Comparison of ENCODE assay signal across 10 cellular contexts in the genomic region with DNA sequence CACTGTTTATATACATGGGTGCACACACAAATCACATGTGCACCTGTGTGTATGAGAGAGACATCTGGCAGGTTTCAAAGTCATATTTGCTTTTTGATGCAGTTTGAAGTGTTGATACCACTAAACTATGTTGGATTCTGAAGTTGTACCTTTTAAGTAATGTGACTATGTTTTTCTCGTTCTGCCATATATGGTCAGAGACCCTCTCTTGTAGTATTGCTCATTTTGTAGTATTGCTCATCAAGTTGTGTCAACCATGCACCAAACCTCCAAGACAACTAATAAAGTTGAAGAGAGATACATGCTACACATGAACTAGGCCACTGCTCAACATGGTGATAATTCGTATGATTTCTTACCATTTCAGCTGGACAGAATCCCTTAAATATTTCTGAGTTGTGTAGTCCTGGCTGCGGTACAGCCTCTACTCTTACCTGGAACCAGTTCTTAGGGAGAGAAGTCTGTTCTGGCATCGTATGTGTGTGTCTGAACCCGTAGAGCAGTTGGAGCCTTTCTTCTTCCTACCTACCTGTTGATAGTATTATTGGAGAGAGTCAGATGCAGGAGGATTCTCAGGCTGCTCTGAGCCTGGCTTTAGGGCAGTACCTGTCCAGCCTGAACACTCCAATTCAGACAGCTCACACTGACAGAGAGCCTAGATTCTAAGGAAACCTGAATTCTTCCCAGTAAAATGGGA.
DNase-seq lines count a peak whose midpoint lies in the region; ATAC-seq, FAIRE-seq and TF ChIP-seq lines count a peak whose summit lies in the region.
"Had no signal": no experiment of that assay in that cellular context is flagged by ENCODE, and none has a peak within 500 bp of the region (broad histone marks: within the 10 kb centered on the region; RNA-seq: fewer than 3 reads in every experiment).

No MANE protein-coding gene starts in this region.

- peak overlapping the region; percentile 35 for H3K4me3 Mint-ChIP-seq in natural killer cell
- H3K4me3 Mint-ChIP-seq in natural killer cell treated with Interleukin-12 subunit alpha and Interleukin-12 subunit beta and Interleukin-15 and Interleukin-18, amount 100 ng/mL, for 72 hours = no peak overlapping the region
- peak overlapping the region; percentile 96 for H3K4me3 Mint-ChIP-seq in MCF 10A (ENCODE audit: unreplicated experiment)

- H3K36me3 Mint-ChIP-seq in natural killer cell (no peaks in the 10 kb centered on the region), MCF 10A (ENCODE audit: insufficient read depth, unreplicated experiment) (no peaks in the 10 kb centered on the region)
- no peaks in the 10 kb centered on the region for H3K36me3 Mint-ChIP-seq in natural killer cell treated with Interleukin-12 subunit alpha and Interleukin-12 subunit beta and Interleukin-15 and Interleukin-18, amount 100 ng/mL, for 72 hours

- intact Hi-C loops in natural killer cell (cut with micrococcal nuclease) (no loop called here), MCF 10A (cut with micrococcal nuclease) (loop anchor here (5.0 kb wide), 3 partner anchors 56 to 141 kb away; no protein-coding TSS in a partner anchor), dorsolateral prefrontal cortex (cut with DNase I) (no loop called here), uterus (cut with DNase I; ENCODE audit: low total_unique reads) (loop anchor here (10.0 kb wide), 1 partner anchor 89 kb away; no protein-coding TSS in a partner anchor)

- H3K4me3 ChIP-seq in muscle layer of duodenum (ENCODE audit: low read depth in 1 of 2, low read length in 2 of 2) (peak overlapping the region; percentile 70 to 89), dorsolateral prefrontal cortex (peak overlapping the region in 11 of 59 donors; percentile 10 to 78 (median 75)), uterus (peak overlapping the region in 1 of 2 donors; percentile 56)

- POLR2A ChIA-PET in MCF 10A (lab: Yijun Ruan, JAX) = interaction anchor here (0.9 to 7.9 kb wide), 23 partner anchors 8 to 201 kb away, joined by 3 to 191 read pairs (median 5); no protein-coding TSS in a partner anchor

- BruUV-seq in MCF 10A (replicated peaks; lab: Mats Ljungman, UMichigan) = no TSS peak

- H3K27me3 Mint-ChIP-seq in natural killer cell (ENCODE audit: low read depth in 2 of 2) (no peaks in the 10 kb centered on the region), MCF 10A (ENCODE audit: insufficient read depth, unreplicated experiment) (no peaks in the 10 kb centered on the region)
- no peaks in the 10 kb centered on the region for H3K27me3 Mint-ChIP-seq in natural killer cell treated with Interleukin-12 subunit alpha and Interleukin-12 subunit beta and Interleukin-15 and Interleukin-18, amount 100 ng/mL, for 72 hours

- ATAC-seq in natural killer cell (no peak), HG02610 (IDR thresholded peaks at IDR 0.05; ENCODE audit: unreplicated experiment) (no peak)
- no peak for ATAC-seq in natural killer cell treated with Interleukin-12 subunit alpha and Interleukin-12 subunit beta and Interleukin-15 and Interleukin-18, amount 100 ng/mL, for 72 hours

- H3K4me1 ChIP-seq in muscle layer of duodenum (ENCODE audit: control insufficient read depth in 1 of 2, insufficient read depth in 2 of 2, low read length in 2 of 2) (peaks cover 7 to 11% of the 10 kb centered on the region in 2 donors), uterus (no peaks in the 10 kb centered on the region)

- H3K27me3 ChIP-seq in muscle layer of duodenum (ENCODE audit: low read depth, low read length) (no peaks in the 10 kb centered on the region), dorsolateral prefrontal cortex (no peaks in the 10 kb centered on the region), uterus (no peaks in the 10 kb centered on the region)

- TF ChIP-seq POLR2A in uterus (IDR thresholded peaks at IDR 0.05) = no peak

- H3K27ac Mint-ChIP-seq in natural killer cell (no peak overlapping the region), MCF 10A (ENCODE audit: low read depth, unreplicated experiment) (peak overlapping the region; percentile 97)
- H3K27ac Mint-ChIP-seq in natural killer cell treated with Interleukin-12 subunit alpha and Interleukin-12 subunit beta and Interleukin-15 and Interleukin-18, amount 100 ng/mL, for 72 hours = no peak overlapping the region

- CTCF ChIA-PET in MCF 10A (lab: Yijun Ruan, JAX) = no interaction called here

- TF ChIP-seq CTCF in natural killer cell (IDR thresholded peaks at IDR 0.05) = no peak
- TF ChIP-seq CTCF in MCF 10A (IDR thresholded peaks at IDR 0.05; ENCODE audit: unreplicated experiment) = no peak
- TF ChIP-seq CTCF in dorsolateral prefrontal cortex (IDR thresholded peaks at IDR 0.05 in 54 of 56, conservative IDR thresholded peaks at IDR 0.05 in 2 of 56; ENCODE audit: low read depth in 1 of 56, partially characterized antibody in 56 of 56) = no peak
- no peak for TF ChIP-seq CTCF in uterus (IDR thresholded peaks at IDR 0.05)

- H3K27ac ChIP-seq in muscle layer of duodenum (ENCODE audit: low read length) (no peak overlapping the region), dorsolateral prefrontal cortex (no peak overlapping the region), uterus (peak overlapping the region in 1 of 2 donors; percentile 94)

- H3K9me3 ChIP-seq in muscle layer of duodenum (ENCODE audit: control insufficient read depth in 1 of 2, low read length in 2 of 2) = no peaks in the 10 kb centered on the region
- H3K9me3 ChIP-seq in uterus = no peaks in the 10 kb centered on the region

- H3K4me1 Mint-ChIP-seq in natural killer cell (peaks cover 26 to 47% of the 10 kb centered on the region in 2 donors), MCF 10A (ENCODE audit: insufficient read depth, unreplicated experiment) (peaks cover 58% of the 10 kb centered on the region)
- H3K4me1 Mint-ChIP-seq in natural killer cell treated with Interleukin-12 subunit alpha and Interleukin-12 subunit beta and Interleukin-15 and Interleukin-18, amount 100 ng/mL, for 72 hours (ENCODE audit: low read depth in 2 of 2) = peaks cover 16 to 19% of the 10 kb centered on the region in 2 donors

- H3K36me3 ChIP-seq in muscle layer of duodenum (ENCODE audit: control insufficient read depth in 1 of 2, insufficient read depth in 2 of 2, low read length in 2 of 2) (no peaks in the 10 kb centered on the region), uterus (no peaks in the 10 kb centered on the region)

- FAIRE-seq in frontal cortex (lab: Jason Lieb, UNC) = no peak

- H3K9me3 Mint-ChIP-seq in natural killer cell (no peaks in the 10 kb centered on the region), MCF 10A (ENCODE audit: unreplicated experiment) (no peaks in the 10 kb centered on the region)
- no peaks in the 10 kb centered on the region for H3K9me3 Mint-ChIP-seq in natural killer cell treated with Interleukin-12 subunit alpha and Interleukin-12 subunit beta and Interleukin-15 and Interleukin-18, amount 100 ng/mL, for 72 hours

- DNase-seq in natural killer cell = no peak
- DNase-seq in natural killer cell treated with Interleukin-12 subunit alpha and Interleukin-12 subunit beta and Interleukin-15 and Interleukin-18, amount 100 ng/mL, for 72 hours (ENCODE audit: low spot score) = no peak
- no peak for DNase-seq in MCF 10A (ENCODE audit: unreplicated experiment)
- DNase-seq in dorsolateral prefrontal cortex = no peak
- DNase-seq in uterus = no peak
- DNase-seq in frontal cortex (ENCODE audit: low spot score in 2 of 2) = no peak
- DNase-seq: MV-4-11; NK-92 treated with Interleukin-12 subunit alpha and Interleukin-12 subunit beta, amount 100 ng/mL, for 24 hours had no signal

Comparison
In these comparisons a context has a peak if more than half of its experiments do, and no peak if none do; other contexts are left out.
1. intact Hi-C loops: an anchor here in MCF 10A (5.0 kb wide) and uterus (10.0 kb wide); none called in natural killer cell and dorsolateral prefrontal cortex.